In the genomic region with DNA sequence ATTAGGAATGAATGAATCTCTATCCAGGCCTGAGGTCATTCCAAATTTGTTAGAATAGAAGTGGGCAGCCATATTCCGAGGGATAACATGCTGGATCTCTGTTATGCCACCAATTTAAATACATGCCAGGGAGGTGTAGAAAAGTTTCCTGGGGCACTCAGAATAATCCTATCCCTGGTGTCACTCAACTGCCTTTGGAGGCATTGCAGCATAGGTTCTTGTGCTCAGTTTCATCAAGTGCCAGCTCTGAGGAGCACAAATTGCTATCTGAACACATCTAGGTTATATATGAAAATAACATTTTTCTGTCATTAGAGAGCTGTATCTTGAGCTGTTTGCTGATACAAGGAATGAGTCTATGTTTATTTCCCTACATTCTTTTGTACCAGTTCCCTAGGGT, we compare ENCODE assay signal across 22 cellular contexts.
DNase-seq lines count a peak whose midpoint lies in the region; ATAC-seq and TF ChIP-seq lines count a peak whose summit lies in the region.
"Had no signal": no experiment of that assay in that cellular context is flagged by ENCODE, and none has a peak within 500 bp of the region (broad histone marks: within the 10 kb centered on the region; RNA-seq: fewer than 3 reads in every experiment).

No MANE protein-coding gene starts in this region.

- TF ChIP-seq POLR2A in breast epithelium (IDR thresholded peaks at IDR 0.05): no peak
- no peak for TF ChIP-seq POLR2A in lower leg skin (IDR thresholded peaks at IDR 0.05)

- DNase-seq in breast epithelium (ENCODE audit: low spot score in 2 of 2): no peak
- DNase-seq in MCF 10A (ENCODE audit: unreplicated experiment): no peak
- no peak for DNase-seq in psoas muscle
- no peak for DNase-seq in tibial artery
- DNase-seq in WTC11 (ENCODE audit: low spot score): no peak
- no peak for DNase-seq in lower leg skin (ENCODE audit: low spot score in 2 of 2)
- DNase-seq: Caco-2; CD4-positive, CD25-positive, alpha-beta regulatory T cell; CD8-positive, alpha-beta T cell; DMS 273 treated with DMSO at 0.1 percent for 48 hours; DMS79; EL; GDM1; GOT3; HFFc6 had no signal

- CTCF ChIA-PET in MCF 10A (lab: Yijun Ruan, JAX) (no interaction called here), WTC11 (lab: Charles Lee) (interaction anchor here (0.5 kb wide), 1 partner anchor 35 kb away, joined by 3 read pairs; no protein-coding TSS in a partner anchor)

- H3K27ac ChIP-seq in breast epithelium: peak overlapping the region; percentile 22 to 35
- peak overlapping the region; percentile 64 for H3K27ac ChIP-seq in psoas muscle
- H3K27ac ChIP-seq in tibial artery: peak overlapping the region; percentile 20 to 21
- H3K27ac ChIP-seq: 22Rv1, BLaER1, C4-2B had no signal

- no TSS peak for BruUV-seq in MCF 10A (replicated peaks; lab: Mats Ljungman, UMichigan)

- H3K36me3 ChIP-seq in breast epithelium (no peaks in the 10 kb centered on the region), psoas muscle (ENCODE audit: insufficient read depth in 1 of 2, low read depth in 1 of 2) (no peaks in the 10 kb centered on the region), tibial artery (no peaks in the 10 kb centered on the region)
- H3K36me3 ChIP-seq: BLaER1, HAP-1 had no signal

- H3K4me1 Mint-ChIP-seq in MCF 10A (ENCODE audit: insufficient read depth, unreplicated experiment) (no peaks in the 10 kb centered on the region), WTC11 (peaks cover 5% of the 10 kb centered on the region; the same call in 1 of the 2 replicates)
- H3K4me1 Mint-ChIP-seq: B cell; CD4-positive, CD25-positive, alpha-beta regulatory T cell had no signal

- ATAC-seq in psoas muscle (peak; percentile 49 to 72 (median 56)), WTC11 (no peak), HG02884 (IDR thresholded peaks at IDR 0.05; ENCODE audit: unreplicated experiment) (no peak)
- ATAC-seq: CD8-positive, alpha-beta T cell; GM12878 had no signal

- POLR2A ChIA-PET in MCF 10A (lab: Yijun Ruan, JAX): no interaction called here
- POLR2A ChIA-PET in WTC11 (lab: Charles Lee): no interaction called here

- H3K27me3 Mint-ChIP-seq in MCF 10A (ENCODE audit: insufficient read depth, unreplicated experiment) (peaks cover 19% of the 10 kb centered on the region), WTC11 (ENCODE audit: low read depth) (no peaks in the 10 kb centered on the region)
- H3K27me3 Mint-ChIP-seq: B cell; CD4-positive, CD25-positive, alpha-beta regulatory T cell had no signal

- H3K4me3 ChIP-seq in breast epithelium: no peak overlapping the region
- no peak overlapping the region for H3K4me3 ChIP-seq in psoas muscle
- H3K4me3 ChIP-seq in tibial artery: no peak overlapping the region
- no peak overlapping the region for H3K4me3 ChIP-seq in lower leg skin (ENCODE audit: low read depth, poor library complexity, severe bottlenecking)
- H3K4me3 ChIP-seq: BLaER1, GM12878, HAP-1 had no signal

- H3K36me3 Mint-ChIP-seq in MCF 10A (ENCODE audit: insufficient read depth, unreplicated experiment) (no peaks in the 10 kb centered on the region), WTC11 (no peaks in the 10 kb centered on the region)
- H3K36me3 Mint-ChIP-seq: CD4-positive, CD25-positive, alpha-beta regulatory T cell; CD8-positive, alpha-beta T cell had no signal

- no peak overlapping the region for H3K4me3 Mint-ChIP-seq in MCF 10A (ENCODE audit: unreplicated experiment)
- H3K4me3 Mint-ChIP-seq in WTC11: no peak overlapping the region
- H3K4me3 Mint-ChIP-seq: B cell; CD4-positive, CD25-positive, alpha-beta regulatory T cell; CD8-positive, alpha-beta T cell; HFFc6 had no signal

- H3K27ac Mint-ChIP-seq in MCF 10A (ENCODE audit: low read depth, unreplicated experiment): no peak overlapping the region
- H3K27ac Mint-ChIP-seq in WTC11: no peak overlapping the region
- H3K27ac Mint-ChIP-seq: B cell; CD4-positive, CD25-positive, alpha-beta regulatory T cell; CD8-positive, alpha-beta T cell; HFFc6 had no signal

- H3K4me1 ChIP-seq in breast epithelium (no peaks in the 10 kb centered on the region), psoas muscle (peaks cover 9% of the 10 kb centered on the region), tibial artery (peaks cover 0 to 53% (median 17%) of the 10 kb centered on the region in 4 donors)
- H3K4me1 ChIP-seq: BLaER1, Caco-2, HAP-1 had no signal

- H3K9me3 Mint-ChIP-seq in MCF 10A (ENCODE audit: unreplicated experiment) (no peaks in the 10 kb centered on the region), WTC11 (no peaks in the 10 kb centered on the region; the same call in 1 of the 2 replicates)
- H3K9me3 Mint-ChIP-seq: CD8-positive, alpha-beta T cell; HFFc6 had no signal

- WGBS in psoas muscle, 3 donors: 38 to 56% (median 38%) methylated on average over 1 of the region's 1 CpG
- WGBS in lower leg skin, 2 donors: 79 to 94% methylated on average over 1 of the region's 1 CpG

- H3K9me3 ChIP-seq in breast epithelium (no peaks in the 10 kb centered on the region), psoas muscle (no peaks in the 10 kb centered on the region), tibial artery (no peaks in the 10 kb centered on the region)
- H3K9me3 ChIP-seq: BLaER1, Caco-2, HAP-1 had no signal

- H3K27me3 ChIP-seq in breast epithelium (no peaks in the 10 kb centered on the region), psoas muscle (ENCODE audit: insufficient read depth in 3 of 3, low read length in 2 of 3) (no peaks in the 10 kb centered on the region), tibial artery (no peaks in the 10 kb centered on the region)
- H3K27me3 ChIP-seq: BLaER1 had no signal

- intact Hi-C loops in breast epithelium (cut with DNase I; ENCODE audit: low total_unique reads): loop anchor here (10.0 kb wide), 1 partner anchor 277 kb away; no protein-coding TSS in a partner anchor
- intact Hi-C loops in MCF 10A (cut with micrococcal nuclease): no loop called here
- intact Hi-C loops in psoas muscle (cut with DNase I): no loop called here
- intact Hi-C loops in tibial artery (cut with DNase I; ENCODE audit: low total_unique reads): no loop called here
- intact Hi-C loops in lower leg skin (cut with DNase I; ENCODE audit: low total_unique reads): no loop called here

- TF ChIP-seq CTCF in breast epithelium (IDR thresholded peaks at IDR 0.05) (no peak), MCF 10A (IDR thresholded peaks at IDR 0.05; ENCODE audit: unreplicated experiment) (no peak), psoas muscle (IDR thresholded peaks at IDR 0.05) (no peak), tibial artery (IDR thresholded peaks at IDR 0.05) (no peak), WTC11 (IDR thresholded peaks at IDR 0.05) (no peak), lower leg skin (IDR thresholded peaks at IDR 0.05) (no peak)

TF ChIP-seq in WTC11, 78 proteins besides CTCF, POLR2A, EP300 and RAD21:
- TF ChIP-seq, protein P1, sequence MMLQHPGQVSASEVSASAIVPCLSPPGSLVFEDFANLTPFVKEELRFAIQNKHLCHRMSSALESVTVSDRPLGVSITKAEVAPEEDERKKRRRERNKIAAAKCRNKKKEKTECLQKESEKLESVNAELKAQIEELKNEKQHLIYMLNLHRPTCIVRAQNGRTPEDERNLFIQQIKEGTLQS (CRISPR knock-in tag; conservative IDR thresholded peaks at IDR 0.05): no peak
- TF ChIP-seq, protein P2, sequence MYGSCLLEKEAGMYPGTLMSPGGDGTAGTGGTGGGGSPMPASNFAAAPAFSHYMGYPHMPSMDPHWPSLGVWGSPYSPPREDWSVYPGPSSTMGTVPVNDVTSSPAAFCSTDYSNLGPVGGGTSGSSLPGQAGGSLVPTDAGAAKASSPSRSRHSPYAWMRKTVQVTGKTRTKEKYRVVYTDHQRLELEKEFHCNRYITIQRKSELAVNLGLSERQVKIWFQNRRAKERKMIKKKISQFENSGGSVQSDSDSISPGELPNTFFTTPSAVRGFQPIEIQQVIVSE (CRISPR knock-in tag; IDR thresholded peaks at IDR 0.05; ENCODE audit: borderline replicate concordance): no peak
- TF ChIP-seq SP1 (CRISPR knock-in tag; conservative IDR thresholded peaks at IDR 0.05) (no peak), ZNF671 (CRISPR knock-in tag; IDR thresholded peaks at IDR 0.05) (no peak), SMAD4 (CRISPR knock-in tag; IDR thresholded peaks at IDR 0.05) (no peak)
- TF ChIP-seq, protein P3, sequence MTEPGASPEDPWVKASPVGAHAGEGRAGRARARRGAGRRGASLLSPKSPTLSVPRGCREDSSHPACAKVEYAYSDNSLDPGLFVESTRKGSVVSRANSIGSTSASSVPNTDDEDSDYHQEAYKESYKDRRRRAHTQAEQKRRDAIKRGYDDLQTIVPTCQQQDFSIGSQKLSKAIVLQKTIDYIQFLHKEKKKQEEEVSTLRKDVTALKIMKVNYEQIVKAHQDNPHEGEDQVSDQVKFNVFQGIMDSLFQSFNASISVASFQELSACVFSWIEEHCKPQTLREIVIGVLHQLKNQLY (CRISPR knock-in tag; IDR thresholded peaks at IDR 0.05): no peak

Comparison
In these comparisons a context has a peak if more than half of its experiments do, and no peak if none do; other contexts are left out.
1. ATAC-seq: peak in psoas muscle (4 of 4); none in WTC11 (single experiment) and HG02884 (single experiment).
2. Peak in every context shown above with its lines, with median percentiles within 50 percentile points of each other: H3K27ac ChIP-seq.